ENCODE assay signal across 10 cellular contexts in the genomic region with DNA sequence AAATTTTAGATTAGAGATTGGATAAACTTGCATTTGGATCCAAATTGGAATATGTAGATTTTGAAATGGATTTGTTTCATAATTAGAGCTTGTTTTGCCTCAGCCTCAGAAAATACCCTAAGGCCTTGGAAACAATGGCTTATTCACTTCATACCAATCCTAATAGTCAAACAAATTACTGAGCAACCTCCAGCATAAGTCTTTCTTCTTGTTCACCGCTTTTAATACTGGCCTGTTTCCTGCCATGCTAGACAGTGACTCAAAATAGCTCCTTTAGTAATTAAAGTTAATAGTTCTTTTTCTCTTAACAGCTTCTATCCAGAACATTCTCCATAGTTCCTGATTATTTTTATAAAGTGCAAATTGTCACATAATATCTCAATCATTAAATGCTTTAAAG.
DNase-seq lines count a peak whose midpoint lies in the region; ATAC-seq, FAIRE-seq and TF ChIP-seq lines count a peak whose summit lies in the region.
"Had no signal": no experiment of that assay in that cellular context is flagged by ENCODE, and none has a peak within 500 bp of the region (broad histone marks: within the 10 kb centered on the region; RNA-seq: fewer than 3 reads in every experiment).

No MANE protein-coding gene starts in this region.

- intact Hi-C loops in A673 (cut with micrococcal nuclease; ENCODE audit: unreplicated experiment) = loop anchor here (5.0 kb wide), 1 partner anchor 49 kb away; no protein-coding TSS in a partner anchor

- TF ChIP-seq CTCF in A673 (conservative IDR thresholded peaks at IDR 0.05; ENCODE audit: low read depth, low read length) (no peak), bronchial epithelial cell (IDR thresholded peaks at IDR 0.05; ENCODE audit: insufficient read depth, low read length, severe bottlenecking) (no peak), nephron progenitor cell (IDR thresholded peaks at IDR 0.05) (no peak)

- POLR2A ChIA-PET in A673 (lab: Charles Lee; ENCODE audit: low non-redundant PET) = no interaction called here

- no peak overlapping the region for H3K27ac ChIP-seq in A673 (ENCODE audit: low read depth, low read length, poor library complexity, severe bottlenecking)
- peak overlapping the region; percentile 13 for H3K27ac ChIP-seq in layer of hippocampus (ENCODE audit: low read depth, low read length)

- ATAC-seq in GM18907 (IDR thresholded peaks at IDR 0.05; ENCODE audit: unreplicated experiment) = no peak

- no peaks in the 10 kb centered on the region for H3K9me3 ChIP-seq in A673 (ENCODE audit: low read depth, low read length, poor library complexity, severe bottlenecking)

- no peaks in the 10 kb centered on the region for H3K27me3 Mint-ChIP-seq in nephron progenitor cell (ENCODE audit: low read depth, poor library complexity)
- peaks cover 4% of the 10 kb centered on the region for H3K27me3 Mint-ChIP-seq in activated naive CD4-positive, alpha-beta T cell treated with anti-CD3 and anti-CD28 coated beads, Interleukin-2, amount 10 ng/mL, durations not matched to agents 7 days and 5 days

- H3K4me1 ChIP-seq in A673 (ENCODE audit: insufficient read depth, low read length, poor library complexity, severe bottlenecking) = peaks cover 16% of the 10 kb centered on the region

- H3K4me3 Mint-ChIP-seq in nephron progenitor cell = no peak overlapping the region
- H3K4me3 Mint-ChIP-seq in activated naive CD4-positive, alpha-beta T cell treated with anti-CD3 and anti-CD28 coated beads, Interleukin-2, amount 10 ng/mL, durations not matched to agents 7 days and 5 days = no peak overlapping the region
- H3K4me3 Mint-ChIP-seq: CD4-positive, CD25-positive, alpha-beta regulatory T cell had no signal

- H3K4me3 ChIP-seq in A673 (ENCODE audit: low read depth, low read length, poor library complexity, severe bottlenecking) (no peak overlapping the region), bronchial epithelial cell (ENCODE audit: low read depth, low read length) (no peak overlapping the region)

- CTCF ChIA-PET in A673 (lab: Charles Lee) = interaction anchor here (0.6 kb wide), 1 partner anchor 930 kb away, joined by 3 read pairs; no protein-coding TSS in a partner anchor
- CTCF ChIA-PET in activated naive CD4-positive, alpha-beta T cell treated with anti-CD3 and anti-CD28 coated beads, Interleukin-2, amount 10 ng/mL, durations not matched to agents 7 days and 5 days (lab: Charles Lee) = no interaction called here

- no TSS peak for BruUV-seq in A673 (replicated peaks; lab: Mats Ljungman, UMichigan)

- no peak overlapping the region for H3K27ac Mint-ChIP-seq in nephron progenitor cell
- H3K27ac Mint-ChIP-seq in activated naive CD4-positive, alpha-beta T cell treated with anti-CD3 and anti-CD28 coated beads, Interleukin-2, amount 10 ng/mL, durations not matched to agents 7 days and 5 days = no peak overlapping the region
- H3K27ac Mint-ChIP-seq: CD4-positive, CD25-positive, alpha-beta regulatory T cell had no signal

- H3K27me3 ChIP-seq in A673 (replicated peaks; ENCODE audit: insufficient read depth, low read depth, low read length, poor library complexity) (no peaks in the 10 kb centered on the region), bronchial epithelial cell (ENCODE audit: control insufficient read depth, insufficient read depth, low read length) (no peaks in the 10 kb centered on the region), layer of hippocampus (ENCODE audit: control insufficient read depth, insufficient read depth, low read length) (no peaks in the 10 kb centered on the region)

- H3K36me3 ChIP-seq in A673 (ENCODE audit: insufficient read depth, low read length, poor library complexity, severe bottlenecking) (no peaks in the 10 kb centered on the region), bronchial epithelial cell (ENCODE audit: control insufficient read depth, insufficient read depth, low read length) (no peaks in the 10 kb centered on the region)

- H3K36me3 Mint-ChIP-seq in nephron progenitor cell (ENCODE audit: low read depth) = peaks cover 22% of the 10 kb centered on the region
- H3K36me3 Mint-ChIP-seq in activated naive CD4-positive, alpha-beta T cell treated with anti-CD3 and anti-CD28 coated beads, Interleukin-2, amount 10 ng/mL, durations not matched to agents 7 days and 5 days = no peaks in the 10 kb centered on the region
- H3K36me3 Mint-ChIP-seq: CD4-positive, CD25-positive, alpha-beta regulatory T cell had no signal

- peak; percentile 60 for DNase-seq in A673 (ENCODE audit: low spot score)
- DNase-seq in NCI-H1436 treated with DMSO at 0.1 percent for 48 hours (lab: John Stamatoyannopoulos, UW) = peak; percentile 53
- peak; percentile 97 for DNase-seq in bronchial epithelial cell (ENCODE audit: low read depth)
- no peak for DNase-seq in nephron progenitor cell
- DNase-seq in iPS-NIHi11 (ENCODE audit: low spot score) = no peak
- DNase-seq in activated naive CD4-positive, alpha-beta T cell treated with anti-CD3 and anti-CD28 coated beads, Interleukin-2, amount 10 ng/mL, durations not matched to agents 7 days and 5 days = no peak
- DNase-seq: activated T-cell treated with anti-CD3 and anti-CD28 coated beads, Interleukin-2, amount 50 U/mL, for 48 hours; CD4-positive, CD25-positive, alpha-beta regulatory T cell had no signal

- peaks cover 10% of the 10 kb centered on the region for H3K9me3 Mint-ChIP-seq in nephron progenitor cell
- no peaks in the 10 kb centered on the region for H3K9me3 Mint-ChIP-seq in activated naive CD4-positive, alpha-beta T cell treated with anti-CD3 and anti-CD28 coated beads, Interleukin-2, amount 10 ng/mL, durations not matched to agents 7 days and 5 days

- H3K4me1 Mint-ChIP-seq in nephron progenitor cell = peaks cover 21% of the 10 kb centered on the region
- no peaks in the 10 kb centered on the region for H3K4me1 Mint-ChIP-seq in activated naive CD4-positive, alpha-beta T cell treated with anti-CD3 and anti-CD28 coated beads, Interleukin-2, amount 10 ng/mL, durations not matched to agents 7 days and 5 days
- H3K4me1 Mint-ChIP-seq: CD4-positive, CD25-positive, alpha-beta regulatory T cell had no signal

- FAIRE-seq in bronchial epithelial cell (lab: Jason Lieb, UNC) = no peak

Comparison
In these comparisons a context has a peak if more than half of its experiments do, and no peak if none do; other contexts are left out.
1. DNase-seq: peak in A673 (single experiment), NCI-H1436 treated with DMSO at 0.1 percent for 48 hours (single experiment) and bronchial epithelial cell (single experiment); none in nephron progenitor cell (single experiment), iPS-NIHi11 (single experiment) and activated naive CD4-positive, alpha-beta T cell treated with anti-CD3 and anti-CD28 coated beads, Interleukin-2, amount 10 ng/mL, durations not matched to agents 7 days and 5 days (single experiment).